In genomic region chr1:28928306-28928987, GRCh38 we compare ENCODE assay signal across 1 cellular context.
TF ChIP-seq lines count a peak whose summit lies in the region.

No MANE protein-coding gene starts in this region.

TF ChIP-seq in HepG2, 621 proteins besides CTCF, POLR2A, EP300 and RAD21:
- TF ChIP-seq, protein P1, sequence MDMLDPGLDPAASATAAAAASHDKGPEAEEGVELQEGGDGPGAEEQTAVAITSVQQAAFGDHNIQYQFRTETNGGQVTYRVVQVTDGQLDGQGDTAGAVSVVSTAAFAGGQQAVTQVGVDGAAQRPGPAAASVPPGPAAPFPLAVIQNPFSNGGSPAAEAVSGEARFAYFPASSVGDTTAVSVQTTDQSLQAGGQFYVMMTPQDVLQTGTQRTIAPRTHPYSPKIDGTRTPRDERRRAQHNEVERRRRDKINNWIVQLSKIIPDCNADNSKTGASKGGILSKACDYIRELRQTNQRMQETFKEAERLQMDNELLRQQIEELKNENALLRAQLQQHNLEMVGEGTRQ (IDR thresholded peaks at IDR 0.05; ENCODE audit: low read depth, low read length): no peak
- TF ChIP-seq, protein P1 (CRISPR knock-in tag; IDR thresholded peaks at IDR 0.05; ENCODE audit: borderline replicate concordance): no peak
- TF ChIP-seq MBNL3 (CRISPR knock-in tag; conservative IDR thresholded peaks at IDR 0.05): no peak
- TF ChIP-seq ZNF549 (CRISPR knock-in tag; IDR thresholded peaks at IDR 0.05): no peak
- no peak for TF ChIP-seq PCBP1 (IDR thresholded peaks at IDR 0.05; ENCODE audit: borderline replicate concordance, low read depth, low read length)
- no peak for TF ChIP-seq PAF1 (CRISPR knock-in tag; IDR thresholded peaks at IDR 0.05)
- TF ChIP-seq TCF12 (IDR thresholded peaks at IDR 0.05): no peak
- no peak for TF ChIP-seq TCF12 (CRISPR knock-in tag; IDR thresholded peaks at IDR 0.05)
- TF ChIP-seq ZNF326 (CRISPR knock-in tag; IDR thresholded peaks at IDR 0.05; ENCODE audit: borderline replicate concordance): no peak
- TF ChIP-seq ZNF30 (CRISPR knock-in tag; IDR thresholded peaks at IDR 0.05): no peak
- TF ChIP-seq ZNF281 (CRISPR knock-in tag; IDR thresholded peaks at IDR 0.05; ENCODE audit: borderline replicate concordance): no peak
- no peak for TF ChIP-seq FOXP1 (IDR thresholded peaks at IDR 0.05)
- TF ChIP-seq FOXP1 (CRISPR knock-in tag; IDR thresholded peaks at IDR 0.05): no peak
- no peak for TF ChIP-seq ATAD3A (CRISPR knock-in tag; IDR thresholded peaks at IDR 0.05)
- TF ChIP-seq FOSL2 (CRISPR knock-in tag; IDR thresholded peaks at IDR 0.05): no peak
- TF ChIP-seq GMEB2 (CRISPR knock-in tag; IDR thresholded peaks at IDR 0.05; ENCODE audit: low read depth): no peak
- TF ChIP-seq ZNF619 (CRISPR knock-in tag; IDR thresholded peaks at IDR 0.05): no peak
- TF ChIP-seq ZNF12 (CRISPR knock-in tag; IDR thresholded peaks at IDR 0.05): no peak
- no peak for TF ChIP-seq TMF1 (CRISPR knock-in tag; IDR thresholded peaks at IDR 0.05; ENCODE audit: low read depth)
- no peak for TF ChIP-seq ZEB1 (IDR thresholded peaks at IDR 0.05; ENCODE audit: insufficient replicate concordance, low read depth)
- TF ChIP-seq ZNF136 (CRISPR knock-in tag; IDR thresholded peaks at IDR 0.05; ENCODE audit: low read depth): no peak
